In the genomic region with DNA sequence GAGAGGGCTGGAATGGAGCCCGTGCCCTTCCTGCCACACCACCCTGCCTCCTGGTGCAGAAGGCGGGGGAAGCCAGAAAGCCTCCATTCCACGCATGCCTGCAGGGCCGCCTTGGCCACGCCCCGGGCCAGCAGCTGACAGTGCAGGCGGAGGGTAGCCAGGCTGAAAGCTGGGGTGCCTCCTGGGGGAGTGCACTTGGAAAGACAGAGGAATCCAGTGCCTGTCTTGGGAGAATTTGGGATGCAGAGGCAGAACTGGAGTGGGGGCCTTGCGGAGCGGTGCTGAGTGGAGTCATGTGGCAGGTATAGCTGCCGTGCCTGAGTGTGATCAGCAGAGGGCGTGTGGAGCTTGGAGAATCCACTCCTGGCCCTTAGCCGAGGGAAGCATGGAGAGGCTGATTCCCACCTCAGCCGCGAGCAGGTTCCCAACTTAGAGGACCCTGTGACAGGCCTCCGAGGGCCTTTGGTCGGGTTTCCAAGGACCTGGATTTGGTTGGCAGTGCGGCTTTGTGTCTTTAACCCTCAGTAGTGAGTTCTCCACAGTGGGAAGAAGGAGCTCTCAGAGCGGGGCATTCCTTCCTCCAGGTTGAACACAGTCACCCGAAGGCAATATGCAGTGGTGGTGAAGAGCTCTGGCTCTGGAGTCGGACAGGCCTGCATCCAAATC, we compare ENCODE assay signal across 1 cellular context.
TF ChIP-seq lines count a peak whose summit lies in the region.

No MANE protein-coding gene starts in this region.

TF ChIP-seq in HepG2, 621 proteins besides CTCF, POLR2A, EP300 and RAD21 (continued from another document and continues in another):
- TF ChIP-seq, protein P1, sequence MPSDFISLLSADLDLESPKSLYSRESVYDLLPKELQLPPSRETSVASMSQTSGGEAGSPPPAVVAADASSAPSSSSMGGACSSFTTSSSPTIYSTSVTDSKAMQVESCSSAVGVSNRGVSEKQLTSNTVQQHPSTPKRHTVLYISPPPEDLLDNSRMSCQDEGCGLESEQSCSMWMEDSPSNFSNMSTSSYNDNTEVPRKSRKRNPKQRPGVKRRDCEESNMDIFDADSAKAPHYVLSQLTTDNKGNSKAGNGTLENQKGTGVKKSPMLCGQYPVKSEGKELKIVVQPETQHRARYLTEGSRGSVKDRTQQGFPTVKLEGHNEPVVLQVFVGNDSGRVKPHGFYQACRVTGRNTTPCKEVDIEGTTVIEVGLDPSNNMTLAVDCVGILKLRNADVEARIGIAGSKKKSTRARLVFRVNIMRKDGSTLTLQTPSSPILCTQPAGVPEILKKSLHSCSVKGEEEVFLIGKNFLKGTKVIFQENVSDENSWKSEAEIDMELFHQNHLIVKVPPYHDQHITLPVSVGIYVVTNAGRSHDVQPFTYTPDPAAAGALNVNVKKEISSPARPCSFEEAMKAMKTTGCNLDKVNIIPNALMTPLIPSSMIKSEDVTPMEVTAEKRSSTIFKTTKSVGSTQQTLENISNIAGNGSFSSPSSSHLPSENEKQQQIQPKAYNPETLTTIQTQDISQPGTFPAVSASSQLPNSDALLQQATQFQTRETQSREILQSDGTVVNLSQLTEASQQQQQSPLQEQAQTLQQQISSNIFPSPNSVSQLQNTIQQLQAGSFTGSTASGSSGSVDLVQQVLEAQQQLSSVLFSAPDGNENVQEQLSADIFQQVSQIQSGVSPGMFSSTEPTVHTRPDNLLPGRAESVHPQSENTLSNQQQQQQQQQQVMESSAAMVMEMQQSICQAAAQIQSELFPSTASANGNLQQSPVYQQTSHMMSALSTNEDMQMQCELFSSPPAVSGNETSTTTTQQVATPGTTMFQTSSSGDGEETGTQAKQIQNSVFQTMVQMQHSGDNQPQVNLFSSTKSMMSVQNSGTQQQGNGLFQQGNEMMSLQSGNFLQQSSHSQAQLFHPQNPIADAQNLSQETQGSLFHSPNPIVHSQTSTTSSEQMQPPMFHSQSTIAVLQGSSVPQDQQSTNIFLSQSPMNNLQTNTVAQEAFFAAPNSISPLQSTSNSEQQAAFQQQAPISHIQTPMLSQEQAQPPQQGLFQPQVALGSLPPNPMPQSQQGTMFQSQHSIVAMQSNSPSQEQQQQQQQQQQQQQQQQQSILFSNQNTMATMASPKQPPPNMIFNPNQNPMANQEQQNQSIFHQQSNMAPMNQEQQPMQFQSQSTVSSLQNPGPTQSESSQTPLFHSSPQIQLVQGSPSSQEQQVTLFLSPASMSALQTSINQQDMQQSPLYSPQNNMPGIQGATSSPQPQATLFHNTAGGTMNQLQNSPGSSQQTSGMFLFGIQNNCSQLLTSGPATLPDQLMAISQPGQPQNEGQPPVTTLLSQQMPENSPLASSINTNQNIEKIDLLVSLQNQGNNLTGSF (CRISPR knock-in tag; IDR thresholded peaks at IDR 0.05) = no peak
- TF ChIP-seq CBX5 (CRISPR knock-in tag; IDR thresholded peaks at IDR 0.05; ENCODE audit: borderline replicate concordance) = no peak; the same call in 1 of the 2 replicates
- no peak for TF ChIP-seq EED (CRISPR knock-in tag; IDR thresholded peaks at IDR 0.05)
- TF ChIP-seq ZNF24 (IDR thresholded peaks at IDR 0.05) = no peak
- TF ChIP-seq AHR (CRISPR knock-in tag; IDR thresholded peaks at IDR 0.05) = 0 out of 2 replicates have a peak, but pooled peaks have one; percentile 60
- TF ChIP-seq ZNF569 (CRISPR knock-in tag; IDR thresholded peaks at IDR 0.05; ENCODE audit: borderline replicate concordance) = no peak
- no peak for TF ChIP-seq ZFP37 (CRISPR knock-in tag; IDR thresholded peaks at IDR 0.05; ENCODE audit: borderline replicate concordance)
- TF ChIP-seq TEAD3 (CRISPR knock-in tag; optimal IDR thresholded peaks at IDR 0.05; ENCODE audit: borderline replicate concordance) = peak; percentile 67
- TF ChIP-seq MIXL1 (CRISPR knock-in tag; IDR thresholded peaks at IDR 0.05) = no peak
- TF ChIP-seq, protein P2, sequence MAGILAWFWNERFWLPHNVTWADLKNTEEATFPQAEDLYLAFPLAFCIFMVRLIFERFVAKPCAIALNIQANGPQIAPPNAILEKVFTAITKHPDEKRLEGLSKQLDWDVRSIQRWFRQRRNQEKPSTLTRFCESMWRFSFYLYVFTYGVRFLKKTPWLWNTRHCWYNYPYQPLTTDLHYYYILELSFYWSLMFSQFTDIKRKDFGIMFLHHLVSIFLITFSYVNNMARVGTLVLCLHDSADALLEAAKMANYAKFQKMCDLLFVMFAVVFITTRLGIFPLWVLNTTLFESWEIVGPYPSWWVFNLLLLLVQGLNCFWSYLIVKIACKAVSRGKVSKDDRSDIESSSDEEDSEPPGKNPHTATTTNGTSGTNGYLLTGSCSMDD (CRISPR knock-in tag; IDR thresholded peaks at IDR 0.05) = no peak
- TF ChIP-seq HMG20A (CRISPR knock-in tag; IDR thresholded peaks at IDR 0.05; ENCODE audit: borderline replicate concordance) = no peak
- TF ChIP-seq, protein P3, sequence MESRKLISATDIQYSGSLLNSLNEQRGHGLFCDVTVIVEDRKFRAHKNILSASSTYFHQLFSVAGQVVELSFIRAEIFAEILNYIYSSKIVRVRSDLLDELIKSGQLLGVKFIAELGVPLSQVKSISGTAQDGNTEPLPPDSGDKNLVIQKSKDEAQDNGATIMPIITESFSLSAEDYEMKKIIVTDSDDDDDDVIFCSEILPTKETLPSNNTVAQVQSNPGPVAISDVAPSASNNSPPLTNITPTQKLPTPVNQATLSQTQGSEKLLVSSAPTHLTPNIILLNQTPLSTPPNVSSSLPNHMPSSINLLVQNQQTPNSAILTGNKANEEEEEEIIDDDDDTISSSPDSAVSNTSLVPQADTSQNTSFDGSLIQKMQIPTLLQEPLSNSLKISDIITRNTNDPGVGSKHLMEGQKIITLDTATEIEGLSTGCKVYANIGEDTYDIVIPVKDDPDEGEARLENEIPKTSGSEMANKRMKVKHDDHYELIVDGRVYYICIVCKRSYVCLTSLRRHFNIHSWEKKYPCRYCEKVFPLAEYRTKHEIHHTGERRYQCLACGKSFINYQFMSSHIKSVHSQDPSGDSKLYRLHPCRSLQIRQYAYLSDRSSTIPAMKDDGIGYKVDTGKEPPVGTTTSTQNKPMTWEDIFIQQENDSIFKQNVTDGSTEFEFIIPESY (CRISPR knock-in tag; IDR thresholded peaks at IDR 0.05) = no peak
- TF ChIP-seq, protein P4, sequence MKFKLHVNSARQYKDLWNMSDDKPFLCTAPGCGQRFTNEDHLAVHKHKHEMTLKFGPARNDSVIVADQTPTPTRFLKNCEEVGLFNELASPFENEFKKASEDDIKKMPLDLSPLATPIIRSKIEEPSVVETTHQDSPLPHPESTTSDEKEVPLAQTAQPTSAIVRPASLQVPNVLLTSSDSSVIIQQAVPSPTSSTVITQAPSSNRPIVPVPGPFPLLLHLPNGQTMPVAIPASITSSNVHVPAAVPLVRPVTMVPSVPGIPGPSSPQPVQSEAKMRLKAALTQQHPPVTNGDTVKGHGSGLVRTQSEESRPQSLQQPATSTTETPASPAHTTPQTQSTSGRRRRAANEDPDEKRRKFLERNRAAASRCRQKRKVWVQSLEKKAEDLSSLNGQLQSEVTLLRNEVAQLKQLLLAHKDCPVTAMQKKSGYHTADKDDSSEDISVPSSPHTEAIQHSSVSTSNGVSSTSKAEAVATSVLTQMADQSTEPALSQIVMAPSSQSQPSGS (CRISPR knock-in tag; IDR thresholded peaks at IDR 0.05) = 0 out of 2 replicates have a peak, but pooled peaks have one; percentile 22
- no peak for TF ChIP-seq CCAR2 (optimal IDR thresholded peaks at IDR 0.05; ENCODE audit: low read depth, low read length)
- TF ChIP-seq REXO4 (CRISPR knock-in tag; IDR thresholded peaks at IDR 0.05; ENCODE audit: borderline replicate concordance) = no peak
- TF ChIP-seq, protein P5, sequence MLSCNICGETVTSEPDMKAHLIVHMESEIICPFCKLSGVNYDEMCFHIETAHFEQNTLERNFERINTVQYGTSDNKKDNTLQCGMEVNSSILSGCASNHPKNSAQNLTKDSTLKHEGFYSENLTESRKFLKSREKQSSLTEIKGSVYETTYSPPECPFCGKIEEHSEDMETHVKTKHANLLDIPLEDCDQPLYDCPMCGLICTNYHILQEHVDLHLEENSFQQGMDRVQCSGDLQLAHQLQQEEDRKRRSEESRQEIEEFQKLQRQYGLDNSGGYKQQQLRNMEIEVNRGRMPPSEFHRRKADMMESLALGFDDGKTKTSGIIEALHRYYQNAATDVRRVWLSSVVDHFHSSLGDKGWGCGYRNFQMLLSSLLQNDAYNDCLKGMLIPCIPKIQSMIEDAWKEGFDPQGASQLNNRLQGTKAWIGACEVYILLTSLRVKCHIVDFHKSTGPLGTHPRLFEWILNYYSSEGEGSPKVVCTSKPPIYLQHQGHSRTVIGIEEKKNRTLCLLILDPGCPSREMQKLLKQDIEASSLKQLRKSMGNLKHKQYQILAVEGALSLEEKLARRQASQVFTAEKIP (CRISPR knock-in tag; IDR thresholded peaks at IDR 0.05; ENCODE audit: borderline replicate concordance) = no peak
- no peak for TF ChIP-seq CEBPB (IDR thresholded peaks at IDR 0.05; ENCODE audit: borderline replicate concordance, low read depth, low read length)
- no peak for TF ChIP-seq KDM5A (IDR thresholded peaks at IDR 0.05; ENCODE audit: borderline replicate concordance, low read length)
- TF ChIP-seq CHD2 (IDR thresholded peaks at IDR 0.05; ENCODE audit: low read depth, low read length) = no peak
- TF ChIP-seq ZNF672 (CRISPR knock-in tag; IDR thresholded peaks at IDR 0.05) = no peak
- no peak for TF ChIP-seq RBAK (CRISPR knock-in tag; IDR thresholded peaks at IDR 0.05)
- TF ChIP-seq, protein P6, sequence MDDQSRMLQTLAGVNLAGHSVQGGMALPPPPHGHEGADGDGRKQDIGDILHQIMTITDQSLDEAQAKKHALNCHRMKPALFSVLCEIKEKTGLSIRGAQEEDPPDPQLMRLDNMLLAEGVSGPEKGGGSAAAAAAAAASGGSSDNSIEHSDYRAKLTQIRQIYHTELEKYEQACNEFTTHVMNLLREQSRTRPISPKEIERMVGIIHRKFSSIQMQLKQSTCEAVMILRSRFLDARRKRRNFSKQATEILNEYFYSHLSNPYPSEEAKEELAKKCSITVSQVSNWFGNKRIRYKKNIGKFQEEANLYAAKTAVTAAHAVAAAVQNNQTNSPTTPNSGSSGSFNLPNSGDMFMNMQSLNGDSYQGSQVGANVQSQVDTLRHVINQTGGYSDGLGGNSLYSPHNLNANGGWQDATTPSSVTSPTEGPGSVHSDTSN (CRISPR knock-in tag; IDR thresholded peaks at IDR 0.05; ENCODE audit: borderline replicate concordance) = no peak
- no peak for TF ChIP-seq ZNF274 (CRISPR knock-in tag; IDR thresholded peaks at IDR 0.05)
- TF ChIP-seq, protein P7, sequence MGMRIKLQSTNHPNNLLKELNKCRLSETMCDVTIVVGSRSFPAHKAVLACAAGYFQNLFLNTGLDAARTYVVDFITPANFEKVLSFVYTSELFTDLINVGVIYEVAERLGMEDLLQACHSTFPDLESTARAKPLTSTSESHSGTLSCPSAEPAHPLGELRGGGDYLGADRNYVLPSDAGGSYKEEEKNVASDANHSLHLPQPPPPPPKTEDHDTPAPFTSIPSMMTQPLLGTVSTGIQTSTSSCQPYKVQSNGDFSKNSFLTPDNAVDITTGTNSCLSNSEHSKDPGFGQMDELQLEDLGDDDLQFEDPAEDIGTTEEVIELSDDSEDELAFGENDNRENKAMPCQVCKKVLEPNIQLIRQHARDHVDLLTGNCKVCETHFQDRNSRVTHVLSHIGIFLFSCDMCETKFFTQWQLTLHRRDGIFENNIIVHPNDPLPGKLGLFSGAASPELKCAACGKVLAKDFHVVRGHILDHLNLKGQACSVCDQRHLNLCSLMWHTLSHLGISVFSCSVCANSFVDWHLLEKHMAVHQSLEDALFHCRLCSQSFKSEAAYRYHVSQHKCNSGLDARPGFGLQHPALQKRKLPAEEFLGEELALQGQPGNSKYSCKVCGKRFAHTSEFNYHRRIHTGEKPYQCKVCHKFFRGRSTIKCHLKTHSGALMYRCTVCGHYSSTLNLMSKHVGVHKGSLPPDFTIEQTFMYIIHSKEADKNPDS (CRISPR knock-in tag; IDR thresholded peaks at IDR 0.05) = no peak
- 0 out of 2 replicates have a peak, but pooled peaks have one; percentile 35 for TF ChIP-seq ZNF501 (CRISPR knock-in tag; IDR thresholded peaks at IDR 0.05)
- TF ChIP-seq KAT7 (CRISPR knock-in tag; IDR thresholded peaks at IDR 0.05; ENCODE audit: borderline replicate concordance) = no peak
- peak; percentile 66; the same call in 1 of the 2 replicates for TF ChIP-seq THAP11 (CRISPR knock-in tag; IDR thresholded peaks at IDR 0.05)
- no peak for TF ChIP-seq FOXC1 (CRISPR knock-in tag; IDR thresholded peaks at IDR 0.05; ENCODE audit: borderline replicate concordance)
- TF ChIP-seq KAT8 (CRISPR knock-in tag; IDR thresholded peaks at IDR 0.05) = peak; percentile 49; the same call in 1 of the 2 replicates
- TF ChIP-seq U2AF1 (optimal IDR thresholded peaks at IDR 0.05; ENCODE audit: low read depth, low read length) = no peak
- no peak for TF ChIP-seq ZNF317 (CRISPR knock-in tag; IDR thresholded peaks at IDR 0.05)
- TF ChIP-seq, protein P8, sequence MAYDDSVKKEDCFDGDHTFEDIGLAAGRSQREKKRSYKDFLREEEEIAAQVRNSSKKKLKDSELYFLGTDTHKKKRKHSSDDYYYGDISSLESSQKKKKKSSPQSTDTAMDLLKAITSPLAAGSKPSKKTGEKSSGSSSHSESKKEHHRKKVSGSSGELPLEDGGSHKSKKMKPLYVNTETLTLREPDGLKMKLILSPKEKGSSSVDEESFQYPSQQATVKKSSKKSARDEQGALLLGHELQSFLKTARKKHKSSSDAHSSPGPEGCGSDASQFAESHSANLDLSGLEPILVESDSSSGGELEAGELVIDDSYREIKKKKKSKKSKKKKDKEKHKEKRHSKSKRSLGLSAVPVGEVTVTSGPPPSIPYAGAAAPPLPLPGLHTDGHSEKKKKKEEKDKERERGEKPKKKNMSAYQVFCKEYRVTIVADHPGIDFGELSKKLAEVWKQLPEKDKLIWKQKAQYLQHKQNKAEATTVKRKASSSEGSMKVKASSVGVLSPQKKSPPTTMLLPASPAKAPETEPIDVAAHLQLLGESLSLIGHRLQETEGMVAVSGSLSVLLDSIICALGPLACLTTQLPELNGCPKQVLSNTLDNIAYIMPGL (CRISPR knock-in tag; IDR thresholded peaks at IDR 0.05; ENCODE audit: borderline replicate concordance in 1 of 2, low read depth in 1 of 2) = peak in 1 of 2 experiments; percentile 90; a peak in 2 of 4 replicates
- TF ChIP-seq NFE2L1 (CRISPR knock-in tag; IDR thresholded peaks at IDR 0.05; ENCODE audit: borderline replicate concordance) = no peak
- TF ChIP-seq ZMYM4 (CRISPR knock-in tag; IDR thresholded peaks at IDR 0.05) = no peak
- no peak for TF ChIP-seq TCF7L2 (IDR thresholded peaks at IDR 0.05; ENCODE audit: low read depth, low read length)
- TF ChIP-seq ZFP1 (CRISPR knock-in tag; IDR thresholded peaks at IDR 0.05) = 0 out of 2 replicates have a peak, but pooled peaks have one; percentile 48
- no peak for TF ChIP-seq PRPF4 (IDR thresholded peaks at IDR 0.05; ENCODE audit: low read depth, low read length, poor library complexity, severe bottlenecking)
- no peak for TF ChIP-seq ZFP36L1 (CRISPR knock-in tag; IDR thresholded peaks at IDR 0.05)
- TF ChIP-seq MAFG (CRISPR knock-in tag; IDR thresholded peaks at IDR 0.05) = no peak
- TF ChIP-seq, protein P9, sequence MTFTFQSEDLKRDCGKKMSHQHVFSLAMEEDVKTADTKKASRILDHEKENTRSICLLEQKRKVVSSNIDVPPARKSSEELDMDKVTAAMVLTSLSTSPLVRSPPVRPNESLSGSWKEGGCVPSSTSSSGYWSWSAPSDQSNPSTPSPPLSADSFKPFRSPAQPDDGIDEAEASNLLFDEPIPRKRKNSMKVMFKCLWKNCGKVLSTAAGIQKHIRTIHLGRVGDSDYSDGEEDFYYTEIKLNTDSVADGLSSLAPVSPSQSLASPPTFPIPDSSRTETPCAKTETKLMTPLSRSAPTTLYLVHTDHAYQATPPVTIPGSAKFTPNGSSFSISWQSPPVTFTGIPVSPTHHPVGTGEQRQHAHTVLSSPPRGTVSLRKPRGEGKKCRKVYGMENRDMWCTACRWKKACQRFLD (CRISPR knock-in tag; IDR thresholded peaks at IDR 0.05; ENCODE audit: borderline replicate concordance) = no peak
